In the genomic region with DNA sequence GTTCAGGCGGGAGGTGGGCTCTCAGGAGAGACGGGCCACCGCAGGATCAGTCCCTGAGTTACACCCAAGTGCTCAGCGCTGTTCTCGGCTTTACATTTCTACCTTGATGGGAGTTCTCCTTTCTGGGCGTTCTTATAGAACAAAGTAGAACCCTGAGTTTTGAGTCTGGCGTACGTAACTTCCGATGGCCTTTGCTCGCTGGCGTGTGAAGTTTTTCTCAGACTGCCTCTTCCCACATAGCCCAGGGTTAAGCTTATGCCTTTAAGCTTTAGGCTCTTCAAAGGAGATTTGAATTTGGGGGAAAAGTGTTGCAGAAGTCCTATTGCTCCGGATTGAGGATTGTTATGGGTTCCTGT, we compare ENCODE assay signal across 20 cellular contexts. TPM values are rescaled to one million over a fixed set of nuclear protein-coding genes. Genes with fewer than 3 reads are reported as not detected.
"Had no signal": no experiment of that assay in that cellular context is flagged by ENCODE, and none has a peak within 500 bp of the region (broad histone marks: within the 10 kb centered on the region; RNA-seq: fewer than 3 reads in every experiment).

No MANE protein-coding gene starts in this region.

- ATAC-seq: stimulated activated naive B cell treated with anti-CD40 and anti-IgM and Interleukin-4, amounts not matched to agents 10 μg/mL and 1 μg/mL and 100 μg/mL, for 72 hours; T-cell had no signal

- H3K4me1 ChIP-seq: parathyroid adenoma, vagina had no signal

- H3K4me3 Mint-ChIP-seq: activated naive CD4-positive, alpha-beta T cell treated with anti-CD3 and anti-CD28 coated beads, Interleukin-2, amount 10 ng/mL, durations not matched to agents 7 days and 5 days; stimulated activated naive B cell treated with anti-CD40 and anti-IgM and Interleukin-4, amounts not matched to agents 10 μg/mL and 1 μg/mL and 100 μg/mL, for 72 hours; T-cell had no signal

- H3K4me3 ChIP-seq: dorsolateral prefrontal cortex, esophagus squamous epithelium, tibial artery, vagina had no signal

- H2AFZ ChIP-seq: parathyroid adenoma had no signal

- H3K27ac ChIP-seq: dorsolateral prefrontal cortex, esophagus squamous epithelium, neutrophil, parathyroid adenoma, tibial artery, vagina had no signal

- H3K79me2 ChIP-seq: parathyroid adenoma had no signal

- H3K9me3 Mint-ChIP-seq: activated naive CD4-positive, alpha-beta T cell treated with anti-CD3 and anti-CD28 coated beads, Interleukin-2, amount 10 ng/mL, durations not matched to agents 7 days and 5 days; activated T-helper 2 cell treated with anti-CD3 and anti-CD28 coated beads, Interferon-gamma antibody, Interleukin-2, Interleukin-4, amounts not matched to agents 10 μg/mL and 5 μg/mL and 100 μg/mL, durations not matched to agents 14 hours and 24 hours and 36 hours; stimulated activated naive B cell treated with anti-CD40 and anti-IgM and Interleukin-4, amounts not matched to agents 10 μg/mL and 1 μg/mL and 100 μg/mL, for 72 hours; T-cell had no signal

- H3K9me3 ChIP-seq: esophagus squamous epithelium, neutrophil, tibial artery, vagina had no signal

- H3K27ac Mint-ChIP-seq: activated naive CD4-positive, alpha-beta T cell treated with anti-CD3 and anti-CD28 coated beads, Interleukin-2, amount 10 ng/mL, durations not matched to agents 7 days and 5 days; activated T-helper 2 cell treated with anti-CD3 and anti-CD28 coated beads, Interferon-gamma antibody, Interleukin-2, Interleukin-4, amounts not matched to agents 10 μg/mL and 5 μg/mL and 100 μg/mL, durations not matched to agents 14 hours and 24 hours and 36 hours; stimulated activated naive B cell treated with anti-CD40 and anti-IgM and Interleukin-4, amounts not matched to agents 10 μg/mL and 1 μg/mL and 100 μg/mL, for 72 hours; T-cell had no signal

- H3K9ac ChIP-seq: parathyroid adenoma had no signal

- H3K36me3 Mint-ChIP-seq: activated naive CD4-positive, alpha-beta T cell treated with anti-CD3 and anti-CD28 coated beads, Interleukin-2, amount 10 ng/mL, durations not matched to agents 7 days and 5 days had no signal

- DNase-seq: activated CD4-positive, CD25-positive, alpha-beta regulatory T cell treated with anti-CD3 and anti-CD28 coated beads, Interleukin-2, amount 50 U/mL, for 72 hours; activated naive CD4-positive, alpha-beta T cell treated with anti-CD3 and anti-CD28 coated beads, Interleukin-2, amount 10 ng/mL, durations not matched to agents 7 days and 5 days; dorsolateral prefrontal cortex; esophagus squamous epithelium; kidney glomerular epithelial cell; naive B cell; stimulated activated CD4-positive, alpha-beta T cell treated with anti-CD3 and anti-CD28 coated beads, Interleukin-4, amount 100 ng/mL, for 1 hour; stimulated activated naive B cell treated with anti-CD40 and anti-IgM and Interleukin-4, amounts not matched to agents 10 μg/mL and 1 μg/mL and 100 μg/mL, for 72 hours; T-cell; T1000; tibial artery had no signal

- H3K27me3 ChIP-seq: neutrophil, vagina had no signal

- H3K36me3 ChIP-seq: esophagus squamous epithelium, neutrophil, tibial artery, vagina had no signal

RNA-seq across cellular contexts. Expression of a gene that starts 13.7 kb away (rescaled TPM):
- total RNA-seq: activated T-helper 2 cell treated with anti-CD3 and anti-CD28 coated beads, Interferon-gamma antibody, Interleukin-2, Interleukin-4, amounts not matched to agents 10 μg/mL and 5 μg/mL and 100 μg/mL, durations not matched to agents 14 hours and 24 hours and 36 hours; astrocyte; fibroblast of villous mesenchyme; mesenteric fat pad; renal cortical epithelial cell; subcutaneous adipose tissue; T-cell; vagina had no signal

RNA-seq across cellular contexts. Expression of a gene that starts 32.0 kb away (rescaled TPM):
- total RNA-seq: fibroblast of villous mesenchyme had no signal

RNA-seq across cellular contexts. Expression of a gene that starts 52.4 kb away (rescaled TPM):
- total RNA-seq: activated T-helper 2 cell treated with anti-CD3 and anti-CD28 coated beads, Interferon-gamma antibody, Interleukin-2, Interleukin-4, amounts not matched to agents 10 μg/mL and 5 μg/mL and 100 μg/mL, durations not matched to agents 14 hours and 24 hours and 36 hours; esophagus squamous epithelium; mesenteric fat pad; subcutaneous adipose tissue; T-cell; vagina had no signal
